In genomic region chr1:51560034-51560433, GRCh38 we compare ENCODE assay signal across 26 cellular contexts.
"Had no signal": no experiment of that assay in that cellular context is flagged by ENCODE, and none has a peak within 500 bp of the region (broad histone marks: within the 10 kb centered on the region; RNA-seq: fewer than 3 reads in every experiment).

No MANE protein-coding gene starts in this region.

- H3K4me1 Mint-ChIP-seq: activated B cell treated with CpG ODN at 0.5 μM for 24 hours; central memory CD8-positive, alpha-beta T cell; immature natural killer cell; nephron had no signal

- H3K4me1 ChIP-seq: breast epithelium had no signal

- H3K4me3 ChIP-seq: breast epithelium, hepatocyte, left ventricle myocardium inferior, pancreas, spleen, thoracic aorta, upper lobe of left lung had no signal

- H3K79me2 ChIP-seq: hepatocyte had no signal

- H3K27me3 ChIP-seq: breast epithelium, hepatocyte, pancreas, spleen, upper lobe of left lung had no signal

- H3K4me3 Mint-ChIP-seq: activated B cell treated with CpG ODN at 0.5 μM for 24 hours; activated CD4-positive, alpha-beta memory T cell treated with anti-CD3 and anti-CD28 coated beads for 36 hours; activated naive CD4-positive, alpha-beta T cell treated with anti-CD3 and anti-CD28 coated beads for 36 hours; activated naive CD8-positive, alpha-beta T cell treated with anti-CD3 and anti-CD28 coated beads, Interleukin-2, amount 10 ng/mL, durations not matched to agents 7 days and 5 days; central memory CD8-positive, alpha-beta T cell; immature natural killer cell; nephron had no signal

- H3K36me3 Mint-ChIP-seq: activated CD4-positive, alpha-beta memory T cell treated with anti-CD3 and anti-CD28 coated beads for 36 hours; activated naive CD8-positive, alpha-beta T cell treated with anti-CD3 and anti-CD28 coated beads, Interleukin-2, amount 10 ng/mL, durations not matched to agents 7 days and 5 days; immature natural killer cell had no signal

- H3K36me3 ChIP-seq: breast epithelium, left ventricle myocardium inferior, pancreas, spleen, thoracic aorta, upper lobe of left lung had no signal

- H3K27me3 Mint-ChIP-seq: activated B cell treated with CpG ODN at 0.5 μM for 24 hours; activated CD4-positive, alpha-beta memory T cell treated with anti-CD3 and anti-CD28 coated beads for 36 hours; activated naive CD8-positive, alpha-beta T cell treated with anti-CD3 and anti-CD28 coated beads, Interleukin-2, amount 10 ng/mL, durations not matched to agents 7 days and 5 days had no signal

- H3K27ac ChIP-seq: breast epithelium, hepatocyte, pancreas, upper lobe of left lung had no signal

- H3K9me3 ChIP-seq: breast epithelium, left ventricle myocardium inferior, pancreas, spleen, thoracic aorta, upper lobe of left lung had no signal

- ATAC-seq: esophagus mucosa, pancreas, sciatic nerve had no signal

- H3K9me3 Mint-ChIP-seq: activated B cell treated with CpG ODN at 0.5 μM for 24 hours; activated CD4-positive, alpha-beta memory T cell treated with anti-CD3 and anti-CD28 coated beads for 36 hours; activated naive CD4-positive, alpha-beta T cell treated with anti-CD3 and anti-CD28 coated beads for 36 hours; activated naive CD8-positive, alpha-beta T cell treated with anti-CD3 and anti-CD28 coated beads, Interleukin-2, amount 10 ng/mL, durations not matched to agents 7 days and 5 days; central memory CD8-positive, alpha-beta T cell; immature natural killer cell; nephron had no signal

- H3K27ac Mint-ChIP-seq: activated B cell treated with CpG ODN at 0.5 μM for 24 hours; activated CD4-positive, alpha-beta memory T cell treated with anti-CD3 and anti-CD28 coated beads for 36 hours; activated naive CD4-positive, alpha-beta T cell treated with anti-CD3 and anti-CD28 coated beads for 36 hours; activated naive CD8-positive, alpha-beta T cell treated with anti-CD3 and anti-CD28 coated beads, Interleukin-2, amount 10 ng/mL, durations not matched to agents 7 days and 5 days; immature natural killer cell; nephron had no signal

- H2AFZ ChIP-seq: hepatocyte had no signal

- H3K4me2 ChIP-seq: hepatocyte had no signal

- DNase-seq: activated B cell treated with CpG ODN at 0.5 μM for 24 hours; activated CD4-positive, alpha-beta memory T cell treated with anti-CD3 and anti-CD28 coated beads for 36 hours; activated CD4-positive, alpha-beta T cell treated with anti-CD3 and anti-CD28 coated beads for 4 hours; activated naive CD4-positive, alpha-beta T cell treated with anti-CD3 and anti-CD28 coated beads for 36 hours; activated naive CD8-positive, alpha-beta T cell treated with anti-CD3 and anti-CD28 coated beads, Interleukin-2, amount 10 ng/mL, durations not matched to agents 7 days and 5 days; activated T-cell treated with anti-CD3 and anti-CD28 coated beads, Interleukin-2, amount 50 U/mL, for 48 hours; amniotic stem cell; effector memory CD4-positive, alpha-beta T cell; foreskin melanocyte; glutamatergic neuron; immature natural killer cell; left ventricle myocardium inferior; pancreas; spleen; stimulated activated CD4-positive, alpha-beta T cell treated with anti-CD3 and anti-CD28 coated beads, Interleukin-4, amount 100 ng/mL, for 1 hour; stimulated activated naive CD4-positive, alpha-beta T cell; T-helper 1 cell; T-helper 9 cell had no signal
